ENCODE assay signal across 11 cellular contexts in the genomic region with DNA sequence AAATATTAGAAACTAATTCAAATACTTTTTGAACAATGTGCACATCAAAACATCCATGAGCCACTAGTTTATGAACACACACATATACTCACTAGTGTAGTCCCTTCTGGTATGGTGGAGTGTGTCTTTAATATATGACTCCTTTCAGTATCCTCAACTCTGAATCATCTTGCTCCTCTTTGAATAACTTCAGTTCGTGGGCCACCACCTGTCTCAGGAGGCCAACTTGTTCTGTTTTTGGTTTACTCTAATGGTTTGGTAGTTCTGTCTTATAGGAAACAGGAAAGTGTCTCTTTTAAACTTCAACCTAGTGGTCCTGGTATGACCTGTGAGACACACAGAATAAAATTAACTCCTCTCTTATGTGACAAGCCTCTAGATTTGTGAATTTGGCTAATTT. TPM values are rescaled to one million over a fixed set of nuclear protein-coding genes. Genes with fewer than 3 reads are reported as not detected.
A peak's percentile ranks its signal among the peaks of the same experiment; 100 is the strongest.
DNase-seq lines count a peak whose midpoint lies in the region; ATAC-seq, FAIRE-seq and TF ChIP-seq lines count a peak whose summit lies in the region.
"Had no signal": no experiment of that assay in that cellular context is flagged by ENCODE, and none has a peak within 500 bp of the region (broad histone marks: within the 10 kb centered on the region; RNA-seq: fewer than 3 reads in every experiment).

No MANE protein-coding gene starts in this region.

- FAIRE-seq in GM12878 (lab: Jason Lieb, UNC), result no peak

- peaks cover 39 to 72% of the 10 kb centered on the region in 2 donors for H3K4me1 Mint-ChIP-seq in effector memory CD8-positive, alpha-beta T cell (ENCODE audit: low read depth in 2 of 2)

- ATAC-seq in GM18511 (IDR thresholded peaks at IDR 0.05; ENCODE audit: unreplicated experiment) (peak; percentile 98), GM21367 (IDR thresholded peaks at IDR 0.05; ENCODE audit: unreplicated experiment) (peak; percentile 94), HG03139 (IDR thresholded peaks at IDR 0.05; ENCODE audit: unreplicated experiment) (peak; percentile 95), GM12878 (peak; percentile 96)
- no peak for ATAC-seq in effector memory CD8-positive, alpha-beta T cell (replicated peaks)

- H3K27me3 Mint-ChIP-seq in effector memory CD8-positive, alpha-beta T cell, result no peaks in the 10 kb centered on the region
- H3K27me3 Mint-ChIP-seq: natural killer cell treated with Interleukin-12 subunit alpha and Interleukin-12 subunit beta and Interleukin-15 and Interleukin-18, amount 100 ng/mL, for 72 hours had no signal

- H3K9me3 Mint-ChIP-seq in effector memory CD8-positive, alpha-beta T cell, result no peaks in the 10 kb centered on the region
- H3K9me3 Mint-ChIP-seq: natural killer cell treated with Interleukin-12 subunit alpha and Interleukin-12 subunit beta and Interleukin-15 and Interleukin-18, amount 100 ng/mL, for 72 hours had no signal

- 0% methylated on average over 1 of the region's 1 CpG for WGBS in GM12878 (ENCODE audit: insufficient coverage, insufficient replicate concordance, low lambda C conversion rate, missing lambda C conversion rate)
- 29 to 58% methylated on average over 1 of the region's 1 CpG for WGBS in transverse colon (ENCODE audit: low coverage in 1 of 2), 2 donors

- H3K27ac ChIP-seq in GM12878 (ENCODE audit: control insufficient read depth, insufficient read depth) (peak overlapping the region; percentile 6; the same call in 1 of the 2 replicates), transverse colon (no peak overlapping the region)
- H3K27ac ChIP-seq: ascending aorta had no signal

- in situ Hi-C loops in GM12878 (cut with MboI), result no loop called here
- in situ Hi-C loops in transverse colon (cut with MboI; ENCODE audit: low pct_ligation_motif_present in 1 of 4, low pct_unique_long_range_greater_than_20kb in 1 of 4, low sequenced_read_pairs in 3 of 4), result no loop called here

- H3K36me3 ChIP-seq in GM12878 (ENCODE audit: control insufficient read depth in 2 of 2, insufficient read depth in 2 of 2, low read length in 1 of 2), result peaks cover 2 to 18% of the 10 kb centered on the region in 2 experiments
- H3K36me3 ChIP-seq in BE2C, result peaks cover 9% of the 10 kb centered on the region
- H3K36me3 ChIP-seq in transverse colon, result no peaks in the 10 kb centered on the region
- H3K36me3 ChIP-seq: ascending aorta had no signal

- H3K27ac Mint-ChIP-seq in effector memory CD8-positive, alpha-beta T cell, result no peak overlapping the region
- H3K27ac Mint-ChIP-seq: natural killer cell treated with Interleukin-12 subunit alpha and Interleukin-12 subunit beta and Interleukin-15 and Interleukin-18, amount 100 ng/mL, for 72 hours had no signal

- no peak overlapping the region for H3K4me3 Mint-ChIP-seq in effector memory CD8-positive, alpha-beta T cell
- H3K4me3 Mint-ChIP-seq: natural killer cell treated with Interleukin-12 subunit alpha and Interleukin-12 subunit beta and Interleukin-15 and Interleukin-18, amount 100 ng/mL, for 72 hours had no signal

- H3K4me1 ChIP-seq in GM12878 (ENCODE audit: control insufficient read depth, insufficient read depth, low read length) (peaks cover 34% of the 10 kb centered on the region), BE2C (no peaks in the 10 kb centered on the region), transverse colon (peaks cover 0 to 43% (median 11%) of the 10 kb centered on the region in 4 donors)
- H3K4me1 ChIP-seq: ascending aorta had no signal

- peaks cover 3% of the 10 kb centered on the region for H3K36me3 Mint-ChIP-seq in effector memory CD8-positive, alpha-beta T cell (ENCODE audit: insufficient read depth)
- H3K36me3 Mint-ChIP-seq: natural killer cell treated with Interleukin-12 subunit alpha and Interleukin-12 subunit beta and Interleukin-15 and Interleukin-18, amount 100 ng/mL, for 72 hours had no signal

- TF ChIP-seq CTCF in GM12878 (IDR thresholded peaks at IDR 0.05 in 2 of 3, conservative IDR thresholded peaks at IDR 0.05 in 1 of 3; ENCODE audit: control insufficient read depth in 2 of 3, extremely low read depth in 1 of 3, insufficient read depth in 1 of 3, low read depth in 3 of 3, low read length in 3 of 3) (no peak), BE2C (IDR thresholded peaks at IDR 0.05; ENCODE audit: low read depth, low read length) (no peak), transverse colon (IDR thresholded peaks at IDR 0.05) (no peak)

- intact Hi-C loops in GM12878 (cut with micrococcal nuclease; ENCODE audit: unreplicated experiment) (no loop called here), transverse colon (cut with DNase I; ENCODE audit: low total_unique reads) (no loop called here)

- TF ChIP-seq POLR2A in GM12878 (IDR thresholded peaks at IDR 0.05; ENCODE audit: low read depth, low read length) (no peak), transverse colon (IDR thresholded peaks at IDR 0.05) (no peak)

- H3K27me3 ChIP-seq in GM12878 (replicated peaks in 1 of 2; ENCODE audit: control insufficient read depth in 2 of 2, insufficient read depth in 2 of 2, low read length in 1 of 2), result no peaks in the 10 kb centered on the region
- H3K27me3 ChIP-seq in BE2C, result no peaks in the 10 kb centered on the region
- no peaks in the 10 kb centered on the region for H3K27me3 ChIP-seq in transverse colon
- H3K27me3 ChIP-seq: ascending aorta had no signal

- no TSS peak for BruUV-seq in GM12878 (replicated peaks; lab: Mats Ljungman, UMichigan)

- H4K20me1 ChIP-seq in GM12878 (ENCODE audit: control insufficient read depth, insufficient read depth), result peaks cover 8% of the 10 kb centered on the region; the same call in 1 of the 2 replicates

- H3K4me2 ChIP-seq in GM12878 (ENCODE audit: control insufficient read depth, insufficient read depth), result no peak overlapping the region; the same call in 1 of the 2 replicates

- H3K4me3 ChIP-seq in GM12878, result no peak overlapping the region
- H3K4me3 ChIP-seq in BE2C (ENCODE audit: low read depth, low read length), result no peak overlapping the region
- H3K4me3 ChIP-seq in transverse colon, result no peak overlapping the region
- H3K4me3 ChIP-seq: ascending aorta had no signal

- SMC1A ChIA-PET in GM12878 (lab: Charles Lee; ENCODE audit: uncharacterized antibody, unreplicated experiment), result interaction anchor here (1.1 to 3.0 kb wide), 5 partner anchors 10 to 54 kb away, joined by 3 to 9 read pairs (median 4); no protein-coding TSS in a partner anchor

- H2AFZ ChIP-seq in GM12878 (ENCODE audit: control insufficient read depth, low read depth, low read length), result no peak overlapping the region

- no peak for TF ChIP-seq EP300 in GM12878 (IDR thresholded peaks at IDR 0.05; ENCODE audit: borderline replicate concordance in 1 of 2, control insufficient read depth in 1 of 2, low read depth in 2 of 2, low read length in 2 of 2)
- TF ChIP-seq EP300 in transverse colon (IDR thresholded peaks at IDR 0.05; ENCODE audit: low read depth), result no peak

- POLR2A ChIA-PET in GM12878 (lab: Charles Lee), result no interaction called here

- peaks cover 95% of the 10 kb centered on the region for H3K79me2 ChIP-seq in GM12878 (ENCODE audit: control insufficient read depth, insufficient read depth, low read length)

- no peak overlapping the region for H3K9ac ChIP-seq in GM12878 (ENCODE audit: control insufficient read depth, insufficient read depth, low read length)

- DNase-seq in GM12878 (ENCODE audit: low read depth, low spot score), result peak; percentile 49
- no peak for DNase-seq in NCI-H1417 (lab: John Stamatoyannopoulos, UW)
- DNase-seq in BE2C, result no peak
- no peak for DNase-seq in effector memory CD8-positive, alpha-beta T cell
- DNase-seq in transverse colon, result no peak
- DNase-seq: Right ventricle myocardium superior had no signal

- RAD21 ChIA-PET in GM12878 (lab: Charles Lee; ENCODE audit: unreplicated experiment), result interaction anchor here (1.1 to 1.2 kb wide), 2 partner anchors 13 to 59 kb away, joined by 3 to 4 read pairs; no protein-coding TSS in a partner anchor

- no peak for TF ChIP-seq RAD21 in GM12878 (IDR thresholded peaks at IDR 0.05; ENCODE audit: insufficient read depth, low read depth, low read length)

- H3K9me3 ChIP-seq in GM12878 (replicated peaks; ENCODE audit: control insufficient read depth, insufficient read depth, low read length) (no peaks in the 10 kb centered on the region; the same call in 2 of the 3 replicates), BE2C (no peaks in the 10 kb centered on the region), transverse colon (no peaks in the 10 kb centered on the region)
- H3K9me3 ChIP-seq: ascending aorta had no signal

- CTCF ChIA-PET in GM12878 (lab: Yijun Ruan, JAX), result interaction anchor here (1.1 to 1.4 kb wide), 2 partner anchors 33 to 45 kb away, joined by 3 to 4 read pairs; no protein-coding TSS in a partner anchor

TF ChIP-seq in GM12878, 131 proteins besides CTCF, POLR2A, EP300 and RAD21 (continues in another document):
- TF ChIP-seq CHD4 (IDR thresholded peaks at IDR 0.05), result no peak
- peak; percentile 51 for TF ChIP-seq BCL11A (IDR thresholded peaks at IDR 0.05; ENCODE audit: low read depth, low read length)

RNA-seq across cellular contexts. Expression of a gene that starts 55.6 kb away (rescaled TPM):
- total RNA-seq in GM12878 (2013; cell fraction: nucleolus; rRNA removed), result 680 and 686 TPM in 2 replicates
- total RNA-seq in GM12878 (2014; rRNA removed) (25.8 and 28.0 TPM in 2 replicates), GM12878 (2014; rRNA removed; fragmentation: Illumina TruSeq; extraction: Trizol) (31.5 and 37.5 TPM in 2 replicates), GM12878 (2021) (31.1 and 33.9 TPM in 2 replicates), transverse colon (10 to 100 TPM; 18.5 to 61.8 (median 42.4) TPM)
- 12.6 TPM for polyA plus RNA-seq in GM12878 (2011; ENCODE audit: low read depth)
- polyA plus RNA-seq in GM12878 (2011; rRNA removed) (57.6 and 100 TPM in 2 replicates), GM12878 (2014; fragmentation: Illumina TruSeq; extraction: Trizol) (31.3 and 43.0 TPM in 2 replicates), GM12878 (2014; fragmentation: Nextera tagmentation; extraction: Ambion mirVana) (10 to 100 TPM; 11.1 to 20.9 TPM), GM12878 (2014; rRNA removed) (11.1 and 14.2 TPM in 2 replicates), GM12878 (2016; fragmentation: Nextera tagmentation; extraction: Ambion mirVana) (10 to 100 TPM; 29.8 to 31.8 TPM)
- polyA plus RNA-seq in GM12878 (2011; cell fraction: cytosol; rRNA removed), result 17.6 and 19.9 TPM in 2 replicates
- polyA plus RNA-seq in GM12878 (2011; cell fraction: nucleus; rRNA removed), result 81.7 and 133 TPM in 2 replicates
- polyA plus RNA-seq in GM12878 (2012), result 23.8 and 26.1 TPM in 2 replicates
- 145 and 162 TPM in 2 replicates for polyA minus RNA-seq in GM12878 (2011; rRNA and poly(A)+ RNA removed)
- 35.1 and 39.8 TPM in 2 replicates for polyA minus RNA-seq in GM12878 (2011; cell fraction: cytosol; rRNA and poly(A)+ RNA removed)
- polyA minus RNA-seq in GM12878 (2011; cell fraction: nucleus; rRNA and poly(A)+ RNA removed), result 245 and 377 TPM in 2 replicates
- polyA plus RNA-seq in BE2C (2012; ENCODE audit: insufficient read depth, insufficient read length, low read depth), result 38.8 TPM
